ENCODE assay signal across 1 cellular context in the genomic region with DNA sequence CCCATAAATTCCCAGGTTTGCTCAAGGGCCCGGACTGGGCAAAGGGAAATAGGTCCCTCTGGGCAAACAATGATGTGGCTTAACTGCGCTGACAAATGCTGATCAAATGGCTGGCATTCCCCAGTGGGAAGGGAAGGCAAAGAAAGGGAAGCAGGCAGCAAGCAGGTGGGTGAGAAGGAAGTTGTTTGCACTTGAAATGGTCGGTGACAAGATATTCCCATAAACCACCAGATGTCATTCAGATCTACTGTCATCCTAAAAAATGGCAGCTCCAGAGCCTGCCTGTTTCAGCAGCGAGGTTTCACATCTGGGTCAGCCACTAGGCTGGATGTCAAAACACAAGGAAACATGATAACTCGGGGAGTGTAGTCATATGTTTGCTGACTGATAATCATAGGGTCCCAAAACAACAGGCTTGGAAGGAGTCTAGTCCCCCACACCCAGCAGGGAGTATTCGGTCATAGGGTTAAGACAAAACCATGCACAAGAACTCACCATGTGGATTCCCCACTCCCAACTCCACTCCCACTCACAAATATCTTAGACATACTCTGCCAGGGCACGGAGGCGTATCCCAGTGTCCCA.
TF ChIP-seq lines count a peak whose summit lies in the region.

No MANE protein-coding gene starts in this region.

TF ChIP-seq in K562, 482 proteins besides CTCF, POLR2A, EP300 and RAD21 (continued from another document and continues in another):
- 0 out of 4 replicates have a peak, but pooled peaks of 1 of the 2 experiments have one; percentile 36 for TF ChIP-seq KDM1A (IDR thresholded peaks at IDR 0.05)
- no peak for TF ChIP-seq FOXM1 (IDR thresholded peaks at IDR 0.05; ENCODE audit: low read depth)
- no peak for TF ChIP-seq FOXM1 (CRISPR knock-in tag; IDR thresholded peaks at IDR 0.05; ENCODE audit: low read depth)
- TF ChIP-seq SMARCE1 (IDR thresholded peaks at IDR 0.05): no peak; the same call in 1 of the 2 replicates
- TF ChIP-seq ETV5 (CRISPR knock-in tag; IDR thresholded peaks at IDR 0.05; ENCODE audit: low read depth): no peak
- TF ChIP-seq MYBL2 (IDR thresholded peaks at IDR 0.05; ENCODE audit: low read depth): no peak
- TF ChIP-seq MYBL2 (CRISPR knock-in tag; IDR thresholded peaks at IDR 0.05; ENCODE audit: borderline replicate concordance): no peak
- TF ChIP-seq CTBP1 (IDR thresholded peaks at IDR 0.05; ENCODE audit: borderline replicate concordance): peak; percentile 21; the same call in 1 of the 2 replicates
- TF ChIP-seq CEBPB (tag; IDR thresholded peaks at IDR 0.05): peak; percentile 23; the same call in 1 of the 2 replicates
- TF ChIP-seq, protein P1, sequence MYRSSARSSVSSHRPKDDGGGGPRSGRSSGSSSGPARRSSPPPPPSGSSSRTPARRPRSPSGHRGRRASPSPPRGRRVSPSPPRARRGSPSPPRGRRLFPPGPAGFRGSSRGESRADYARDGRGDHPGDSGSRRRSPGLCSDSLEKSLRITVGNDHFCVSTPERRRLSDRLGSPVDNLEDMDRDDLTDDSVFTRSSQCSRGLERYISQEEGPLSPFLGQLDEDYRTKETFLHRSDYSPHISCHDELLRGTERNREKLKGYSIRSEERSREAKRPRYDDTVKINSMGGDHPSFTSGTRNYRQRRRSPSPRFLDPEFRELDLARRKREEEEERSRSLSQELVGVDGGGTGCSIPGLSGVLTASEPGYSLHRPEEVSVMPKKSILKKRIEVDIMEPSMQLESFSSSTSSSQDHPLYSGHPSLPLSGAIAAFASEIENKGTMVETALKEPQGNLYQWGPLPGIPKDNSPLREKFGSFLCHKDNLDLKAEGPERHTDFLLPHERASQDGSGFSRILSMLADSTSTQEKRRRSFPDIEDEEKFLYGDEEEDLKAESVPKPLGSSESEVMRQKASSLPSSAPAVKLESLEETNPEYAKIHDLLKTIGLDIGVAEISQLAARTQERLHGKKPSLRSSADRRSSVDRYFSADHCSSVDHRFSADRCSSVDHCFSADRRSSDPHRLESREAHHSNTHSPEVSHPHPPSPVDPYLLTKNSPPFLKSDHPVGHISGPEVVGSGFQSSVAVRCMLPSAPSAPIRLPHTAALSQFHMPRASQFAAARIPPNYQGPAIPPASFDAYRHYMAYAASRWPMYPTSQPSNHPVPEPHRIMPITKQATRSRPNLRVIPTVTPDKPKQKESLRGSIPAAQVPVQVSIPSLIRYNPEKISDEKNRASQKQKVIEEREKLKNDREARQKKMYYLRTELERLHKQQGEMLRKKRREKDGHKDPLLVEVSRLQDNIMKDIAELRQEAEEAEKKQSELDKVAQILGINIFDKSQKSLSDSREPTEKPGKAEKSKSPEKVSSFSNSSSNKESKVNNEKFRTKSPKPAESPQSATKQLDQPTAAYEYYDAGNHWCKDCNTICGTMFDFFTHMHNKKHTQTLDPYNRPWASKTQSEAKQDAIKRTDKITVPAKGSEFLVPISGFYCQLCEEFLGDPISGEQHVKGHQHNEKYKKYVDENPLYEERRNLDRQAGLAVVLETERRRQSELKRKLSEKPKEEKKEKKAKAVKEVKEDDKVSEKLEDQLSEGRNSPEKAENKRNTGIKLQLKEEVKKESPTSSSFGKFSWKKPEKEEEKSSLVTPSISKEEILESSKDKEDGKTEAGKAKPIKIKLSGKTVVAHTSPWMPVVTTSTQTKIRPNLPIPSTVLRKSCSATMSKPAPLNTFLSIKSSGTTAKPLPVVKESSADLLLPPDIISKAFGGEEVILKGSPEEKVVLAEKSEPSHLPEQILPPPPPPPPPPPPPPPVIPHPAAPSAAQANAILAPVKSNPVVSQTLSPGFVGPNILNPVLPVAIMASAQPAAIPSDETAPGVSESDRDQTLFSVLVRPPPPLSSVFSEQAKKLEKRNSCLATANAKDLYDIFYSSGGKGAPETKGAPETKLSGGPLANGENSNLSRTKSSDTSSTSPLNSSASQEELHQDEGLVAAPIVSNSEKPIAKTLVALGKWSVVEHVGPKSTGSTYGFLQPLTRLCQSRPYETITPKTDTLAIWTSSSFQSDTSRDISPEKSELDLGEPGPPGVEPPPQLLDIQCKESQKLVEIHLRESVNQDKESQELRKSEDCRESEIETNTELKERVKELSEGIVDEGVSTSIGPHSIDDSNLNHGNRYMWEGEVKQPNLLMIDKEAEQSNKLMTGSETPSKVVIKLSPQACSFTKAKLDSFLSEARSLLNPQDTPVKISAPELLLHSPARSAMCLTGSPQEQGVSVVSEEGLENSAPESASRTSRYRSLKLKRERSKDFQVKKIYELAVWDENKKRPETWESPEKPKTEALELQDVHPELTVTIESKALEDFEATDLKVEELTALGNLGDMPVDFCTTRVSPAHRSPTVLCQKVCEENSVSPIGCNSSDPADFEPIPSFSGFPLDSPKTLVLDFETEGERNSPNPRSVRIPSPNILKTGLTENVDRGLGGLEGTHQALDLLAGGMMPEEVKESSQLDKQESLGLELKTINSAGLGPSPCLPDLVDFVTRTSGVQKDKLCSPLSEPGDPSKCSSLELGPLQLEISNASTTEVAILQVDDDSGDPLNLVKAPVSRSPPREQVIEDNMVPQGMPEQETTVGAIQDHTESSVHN (IDR thresholded peaks at IDR 0.05; ENCODE audit: borderline replicate concordance in 1 of 2, low read depth in 1 of 2): no peak
- TF ChIP-seq CBX3 (IDR thresholded peaks at IDR 0.05; ENCODE audit: borderline replicate concordance in 1 of 2, low read length in 2 of 2): peak in 1 of 2 experiments; percentile 41; a peak in 1 of 3 replicates
- TF ChIP-seq, protein P2, sequence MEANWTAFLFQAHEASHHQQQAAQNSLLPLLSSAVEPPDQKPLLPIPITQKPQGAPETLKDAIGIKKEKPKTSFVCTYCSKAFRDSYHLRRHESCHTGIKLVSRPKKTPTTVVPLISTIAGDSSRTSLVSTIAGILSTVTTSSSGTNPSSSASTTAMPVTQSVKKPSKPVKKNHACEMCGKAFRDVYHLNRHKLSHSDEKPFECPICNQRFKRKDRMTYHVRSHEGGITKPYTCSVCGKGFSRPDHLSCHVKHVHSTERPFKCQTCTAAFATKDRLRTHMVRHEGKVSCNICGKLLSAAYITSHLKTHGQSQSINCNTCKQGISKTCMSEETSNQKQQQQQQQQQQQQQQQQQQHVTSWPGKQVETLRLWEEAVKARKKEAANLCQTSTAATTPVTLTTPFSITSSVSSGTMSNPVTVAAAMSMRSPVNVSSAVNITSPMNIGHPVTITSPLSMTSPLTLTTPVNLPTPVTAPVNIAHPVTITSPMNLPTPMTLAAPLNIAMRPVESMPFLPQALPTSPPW (CRISPR knock-in tag; IDR thresholded peaks at IDR 0.05): no peak; the same call in 1 of the 2 replicates
- TF ChIP-seq LARP7 (IDR thresholded peaks at IDR 0.05): no peak
- TF ChIP-seq POLR2AphosphoS5 (IDR thresholded peaks at IDR 0.05; ENCODE audit: control insufficient read depth, insufficient read depth, low read depth, low read length): peak; percentile 46; the same call in 1 of the 2 replicates
- TF ChIP-seq ZNF184 (CRISPR knock-in tag; IDR thresholded peaks at IDR 0.05): no peak
- TF ChIP-seq ZNF133 (CRISPR knock-in tag; IDR thresholded peaks at IDR 0.05): no peak
- TF ChIP-seq SOX6 (IDR thresholded peaks at IDR 0.05): no peak; the same call in 1 of the 2 replicates
- no peak for TF ChIP-seq CEBPG (CRISPR knock-in tag; IDR thresholded peaks at IDR 0.05)
- no peak for TF ChIP-seq CEBPG (tag; conservative IDR thresholded peaks at IDR 0.05 in 1 of 2, IDR thresholded peaks at IDR 0.05 in 1 of 2)
- TF ChIP-seq RBM22 (IDR thresholded peaks at IDR 0.05; ENCODE audit: low read depth, low read length, poor library complexity, severe bottlenecking): no peak
- TF ChIP-seq POLR3A (IDR thresholded peaks at IDR 0.05; ENCODE audit: borderline replicate concordance, extremely low read depth, insufficient read depth, insufficient read length): no peak
- TF ChIP-seq CBX8 (IDR thresholded peaks at IDR 0.05; ENCODE audit: borderline replicate concordance, extremely low read depth, low read depth, low read length, poor library complexity, severe bottlenecking): no peak
- TF ChIP-seq BDP1 (IDR thresholded peaks at IDR 0.05; ENCODE audit: insufficient read depth, insufficient read length): no peak
- TF ChIP-seq TEAD4 (IDR thresholded peaks at IDR 0.05; ENCODE audit: low read length): peak; percentile 58; the same call in 1 of the 2 replicates
- no peak for TF ChIP-seq TEAD4 (CRISPR knock-in tag; IDR thresholded peaks at IDR 0.05; ENCODE audit: borderline replicate concordance)
- TF ChIP-seq ARID2 (IDR thresholded peaks at IDR 0.05): no peak
- TF ChIP-seq RUNX1 (IDR thresholded peaks at IDR 0.05; ENCODE audit: low read depth): no peak
- TF ChIP-seq ZNF175 (CRISPR knock-in tag; IDR thresholded peaks at IDR 0.05; ENCODE audit: low read depth): 0 out of 2 replicates have a peak, but pooled peaks have one; percentile 38
- TF ChIP-seq MCM5 (IDR thresholded peaks at IDR 0.05; ENCODE audit: low read depth): no peak
- TF ChIP-seq NELFE (IDR thresholded peaks at IDR 0.05; ENCODE audit: insufficient read depth, insufficient read length): no peak
- TF ChIP-seq, protein P3, sequence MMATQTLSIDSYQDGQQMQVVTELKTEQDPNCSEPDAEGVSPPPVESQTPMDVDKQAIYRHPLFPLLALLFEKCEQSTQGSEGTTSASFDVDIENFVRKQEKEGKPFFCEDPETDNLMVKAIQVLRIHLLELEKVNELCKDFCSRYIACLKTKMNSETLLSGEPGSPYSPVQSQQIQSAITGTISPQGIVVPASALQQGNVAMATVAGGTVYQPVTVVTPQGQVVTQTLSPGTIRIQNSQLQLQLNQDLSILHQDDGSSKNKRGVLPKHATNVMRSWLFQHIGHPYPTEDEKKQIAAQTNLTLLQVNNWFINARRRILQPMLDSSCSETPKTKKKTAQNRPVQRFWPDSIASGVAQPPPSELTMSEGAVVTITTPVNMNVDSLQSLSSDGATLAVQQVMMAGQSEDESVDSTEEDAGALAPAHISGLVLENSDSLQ (IDR thresholded peaks at IDR 0.05): peak; percentile 65; the same call in 1 of the 2 replicates
- 0 out of 2 replicates have a peak, but pooled peaks have one; percentile 13 for TF ChIP-seq EGR1 (conservative IDR thresholded peaks at IDR 0.05)
- no peak for TF ChIP-seq ZNF143 (CRISPR knock-in tag; IDR thresholded peaks at IDR 0.05)
- TF ChIP-seq NFE2 (IDR thresholded peaks at IDR 0.05; ENCODE audit: low read depth): no peak
- no peak for TF ChIP-seq MED1 (CRISPR knock-in tag; IDR thresholded peaks at IDR 0.05; ENCODE audit: borderline replicate concordance)
- TF ChIP-seq ZNF79 (CRISPR knock-in tag; IDR thresholded peaks at IDR 0.05; ENCODE audit: low read depth): no peak
- no peak for TF ChIP-seq STAT5A (IDR thresholded peaks at IDR 0.05; ENCODE audit: borderline replicate concordance, low read length)
- no peak for TF ChIP-seq KDM4B (IDR thresholded peaks at IDR 0.05; ENCODE audit: borderline replicate concordance in 2 of 2, low read depth in 1 of 2)
- TF ChIP-seq ZNF347 (CRISPR knock-in tag; IDR thresholded peaks at IDR 0.05; ENCODE audit: low read depth): no peak
- TF ChIP-seq PPARD (CRISPR knock-in tag; IDR thresholded peaks at IDR 0.05): no peak
- TF ChIP-seq ATF1 (CRISPR knock-in tag; IDR thresholded peaks at IDR 0.05): no peak
- TF ChIP-seq ATF1 (tag; IDR thresholded peaks at IDR 0.05): 0 out of 2 replicates have a peak, but pooled peaks have one; percentile 38
- TF ChIP-seq SRSF1 (IDR thresholded peaks at IDR 0.05; ENCODE audit: low read depth, low read length): no peak
- peak; percentile 39; the same call in 1 of the 2 replicates for TF ChIP-seq ZKSCAN8 (CRISPR knock-in tag; IDR thresholded peaks at IDR 0.05)
- TF ChIP-seq FOXK2 (conservative IDR thresholded peaks at IDR 0.05 in 1 of 2, IDR thresholded peaks at IDR 0.05 in 1 of 2; ENCODE audit: low read depth in 2 of 2): no peak
- TF ChIP-seq ZNF23 (CRISPR knock-in tag; IDR thresholded peaks at IDR 0.05): no peak
- TF ChIP-seq HDGF (IDR thresholded peaks at IDR 0.05): no peak
- TF ChIP-seq, protein P4, sequence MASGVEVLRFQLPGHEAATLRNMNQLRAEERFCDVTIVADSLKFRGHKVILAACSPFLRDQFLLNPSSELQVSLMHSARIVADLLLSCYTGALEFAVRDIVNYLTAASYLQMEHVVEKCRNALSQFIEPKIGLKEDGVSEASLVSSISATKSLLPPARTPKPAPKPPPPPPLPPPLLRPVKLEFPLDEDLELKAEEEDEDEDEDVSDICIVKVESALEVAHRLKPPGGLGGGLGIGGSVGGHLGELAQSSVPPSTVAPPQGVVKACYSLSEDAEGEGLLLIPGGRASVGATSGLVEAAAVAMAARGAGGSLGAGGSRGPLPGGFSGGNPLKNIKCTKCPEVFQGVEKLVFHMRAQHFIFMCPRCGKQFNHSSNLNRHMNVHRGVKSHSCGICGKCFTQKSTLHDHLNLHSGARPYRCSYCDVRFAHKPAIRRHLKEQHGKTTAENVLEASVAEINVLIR (CRISPR knock-in tag; IDR thresholded peaks at IDR 0.05): no peak
- TF ChIP-seq SREBF1 (IDR thresholded peaks at IDR 0.05; ENCODE audit: borderline replicate concordance, low read depth, low read length): no peak
- TF ChIP-seq, protein P5, sequence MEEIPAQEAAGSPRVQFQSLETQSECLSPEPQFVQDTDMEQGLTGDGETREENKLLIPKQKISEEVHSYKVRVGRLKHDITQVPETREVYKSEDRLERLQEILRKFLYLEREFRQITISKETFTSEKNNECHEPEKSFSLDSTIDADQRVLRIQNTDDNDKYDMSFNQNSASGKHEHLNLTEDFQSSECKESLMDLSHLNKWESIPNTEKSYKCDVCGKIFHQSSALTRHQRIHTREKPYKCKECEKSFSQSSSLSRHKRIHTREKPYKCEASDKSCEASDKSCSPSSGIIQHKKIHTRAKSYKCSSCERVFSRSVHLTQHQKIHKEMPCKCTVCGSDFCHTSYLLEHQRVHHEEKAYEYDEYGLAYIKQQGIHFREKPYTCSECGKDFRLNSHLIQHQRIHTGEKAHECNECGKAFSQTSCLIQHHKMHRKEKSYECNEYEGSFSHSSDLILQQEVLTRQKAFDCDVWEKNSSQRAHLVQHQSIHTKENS (CRISPR knock-in tag; IDR thresholded peaks at IDR 0.05): no peak
- TF ChIP-seq STAG1 (CRISPR knock-in tag; IDR thresholded peaks at IDR 0.05; ENCODE audit: borderline replicate concordance): no peak
